ENCODE assay signal across 18 cellular contexts in the genomic region with DNA sequence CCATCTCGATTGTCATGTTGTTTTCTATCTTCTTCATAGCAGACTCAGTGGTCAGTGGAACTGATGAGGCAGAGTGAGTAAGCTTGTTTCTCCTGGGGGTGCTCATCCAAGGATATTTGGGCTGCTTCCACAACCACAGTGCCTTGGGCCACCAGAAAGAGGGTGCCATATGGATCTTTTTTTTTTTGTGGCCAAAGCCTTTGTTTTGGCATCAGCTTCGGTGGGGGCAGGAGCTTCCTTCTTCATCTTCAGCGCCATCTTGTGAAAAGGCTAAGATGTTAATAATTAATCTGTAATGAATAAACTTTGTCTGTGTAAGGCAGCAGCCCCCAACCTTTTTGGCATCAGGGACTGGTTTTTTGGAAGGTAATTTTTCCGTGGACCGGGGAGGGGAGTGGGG. TPM values are rescaled to one million over a fixed set of nuclear protein-coding genes. Genes with fewer than 3 reads are reported as not detected.
"Had no signal": no experiment of that assay in that cellular context is flagged by ENCODE, and none has a peak within 500 bp of the region (broad histone marks: within the 10 kb centered on the region; RNA-seq: fewer than 3 reads in every experiment).

No MANE protein-coding gene starts in this region.

- H3K36me3 Mint-ChIP-seq: activated naive CD8-positive, alpha-beta T cell treated with anti-CD3 and anti-CD28 coated beads, Interleukin-2, amount 10 ng/mL, durations not matched to agents 7 days and 5 days; brain; immature natural killer cell had no signal

- H3K4me1 Mint-ChIP-seq: activated naive CD8-positive, alpha-beta T cell treated with anti-CD3 and anti-CD28 coated beads, Interleukin-2, amount 10 ng/mL, durations not matched to agents 7 days and 5 days; immature natural killer cell; stimulated activated naive CD8-positive, alpha-beta T cell treated with anti-CD3 and anti-CD28 coated beads, Interleukin-15, amount 100 ng/mL, for 72 hours had no signal

- H3K36me3 ChIP-seq: spleen had no signal

- H3K27ac Mint-ChIP-seq: activated naive CD8-positive, alpha-beta T cell treated with anti-CD3 and anti-CD28 coated beads, Interleukin-2, amount 10 ng/mL, durations not matched to agents 7 days and 5 days; brain; immature natural killer cell had no signal

- H3K9me3 ChIP-seq: testis had no signal

- DNase-seq: activated CD4-positive, alpha-beta T cell treated with anti-CD3 and anti-CD28 coated beads, Interleukin-2, amount 50 U/mL, for 1 hour; activated CD8-positive, alpha-beta memory T cell treated with anti-CD3 and anti-CD28 coated beads for 24 hours; activated naive CD4-positive, alpha-beta T cell; activated naive CD8-positive, alpha-beta T cell treated with anti-CD3 and anti-CD28 coated beads, Interleukin-2, amount 10 ng/mL, durations not matched to agents 7 days and 5 days; central memory CD4-positive, alpha-beta T cell; cortex of kidney; effector CD8-positive, alpha-beta T cell; foreskin melanocyte; head of caudate nucleus; immature natural killer cell; left cardiac atrium; midbrain; stimulated activated naive CD8-positive, alpha-beta T cell treated with anti-CD3 and anti-CD28 coated beads, Interleukin-15, amount 100 ng/mL, for 72 hours; testis had no signal

- H3K27ac ChIP-seq: spleen, testis had no signal

- H3K27me3 ChIP-seq: spleen, testis had no signal

- H3K9me3 Mint-ChIP-seq: activated naive CD8-positive, alpha-beta T cell treated with anti-CD3 and anti-CD28 coated beads, Interleukin-2, amount 10 ng/mL, durations not matched to agents 7 days and 5 days; immature natural killer cell had no signal

- H3K4me3 Mint-ChIP-seq: activated naive CD8-positive, alpha-beta T cell treated with anti-CD3 and anti-CD28 coated beads, Interleukin-2, amount 10 ng/mL, durations not matched to agents 7 days and 5 days; brain; immature natural killer cell; stimulated activated naive CD8-positive, alpha-beta T cell treated with anti-CD3 and anti-CD28 coated beads, Interleukin-15, amount 100 ng/mL, for 72 hours had no signal

- ATAC-seq: left cardiac atrium; sciatic nerve; stimulated activated naive CD8-positive, alpha-beta T cell treated with anti-CD3 and anti-CD28 coated beads, Interleukin-15, amount 100 ng/mL, for 72 hours had no signal

- H3K4me3 ChIP-seq: lung, spleen, testis had no signal

RNA-seq across cellular contexts. Expression of a gene that starts 6.6 kb away (rescaled TPM):
- polyA plus RNA-seq: immature natural killer cell had no signal

RNA-seq across cellular contexts. Expression of a gene that starts 59.1 kb away (rescaled TPM):
- total RNA-seq: activated naive CD8-positive, alpha-beta T cell treated with anti-CD3 and anti-CD28 coated beads, Interleukin-2, amount 10 ng/mL, durations not matched to agents 7 days and 5 days had no signal
- polyA plus RNA-seq: immature natural killer cell had no signal
